16 cellular contexts compared by ENCODE assay signal in genomic region chr2:241574911-241575623, GRCh38.
"Had no signal": no experiment of that assay in that cellular context is flagged by ENCODE, and none has a peak within 500 bp of the region (broad histone marks: within the 10 kb centered on the region; RNA-seq: fewer than 3 reads in every experiment).

No MANE protein-coding gene starts in this region.

- H3K4me2 ChIP-seq: SK-N-SH had no signal

- H3K9me3 ChIP-seq: adrenal gland, SK-N-SH, upper lobe of left lung had no signal

- H3K4me3 ChIP-seq: adrenal gland, upper lobe of left lung had no signal

- H3K9me2 ChIP-seq: SK-N-SH had no signal

- DNase-seq: activated CD4-positive, alpha-beta T cell treated with anti-CD3 and anti-CD28 coated beads for 4 hours; activated CD8-positive, alpha-beta memory T cell treated with anti-CD3 and anti-CD28 coated beads, Interleukin-2, amount 50 U/mL, for 4 hours; activated CD8-positive, alpha-beta T cell treated with anti-CD3 and anti-CD28 coated beads for 36 hours; activated naive CD4-positive, alpha-beta T cell treated with Interleukin-2 at 50 U/mL for 16 hours; activated T-cell treated with anti-CD3 and anti-CD28 coated beads, Interleukin-2, amount 50 U/mL, for 72 hours; adrenal gland; hypothalamus; left cardiac atrium; right cardiac atrium; SK-N-SH; stimulated activated CD4-positive, alpha-beta T cell treated with anti-CD3 and anti-CD28 coated beads, Interleukin-1b, Interleukin-23, amount 100 ng/mL, for 48 hours; stimulated activated naive CD4-positive, alpha-beta T cell; substantia nigra; T-helper 1 cell; upper lobe of left lung had no signal

- H3K27ac ChIP-seq: adrenal gland, upper lobe of left lung, VCaP had no signal

- ATAC-seq: activated CD8-positive, alpha-beta T cell treated with anti-CD3 and anti-CD28 coated beads for 36 hours; activated T-cell treated with anti-CD3 and anti-CD28 coated beads, Interleukin-2, amount 50 U/mL, for 72 hours; left cardiac atrium had no signal

- H3K4me1 ChIP-seq: adrenal gland, upper lobe of left lung had no signal

- H3K36me3 ChIP-seq: adrenal gland had no signal

- H3K9ac ChIP-seq: SK-N-SH had no signal

- H3K27me3 ChIP-seq: adrenal gland, upper lobe of left lung had no signal
